29 cellular contexts compared by ENCODE assay signal in the genomic region with DNA sequence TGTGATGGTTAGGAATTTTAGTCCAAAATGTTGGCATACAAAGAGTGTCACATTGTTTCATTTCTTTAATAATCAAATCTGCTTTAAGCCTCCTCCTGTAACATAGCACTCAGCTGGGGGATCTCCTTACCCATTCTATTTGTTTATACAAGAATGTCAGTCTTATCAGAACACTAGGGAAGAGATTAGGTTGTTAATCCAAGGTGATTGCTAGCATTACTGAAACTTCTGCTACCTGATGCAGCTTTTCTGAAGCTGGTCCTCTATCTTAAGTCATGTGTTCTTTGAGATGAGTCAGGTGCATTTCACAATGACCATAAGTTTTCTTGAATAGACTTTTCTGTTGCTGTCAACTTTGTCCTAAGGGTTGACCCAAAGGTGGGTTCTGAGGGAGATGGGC.
"Had no signal": no experiment of that assay in that cellular context is flagged by ENCODE, and none has a peak within 500 bp of the region (broad histone marks: within the 10 kb centered on the region; RNA-seq: fewer than 3 reads in every experiment).

No MANE protein-coding gene starts in this region.

- DNase-seq: activated CD4-positive, alpha-beta T cell treated with anti-CD3 and anti-CD28 coated beads, Interleukin-2, amount 10 ng/mL, durations not matched to agents 24 days and 14 days; activated CD4-positive, alpha-beta T cell treated with anti-CD3 and anti-CD28 coated beads, Interleukin-2, amount 50 U/mL, for 4 hours; activated CD8-positive, alpha-beta T cell treated with anti-CD3 and anti-CD28 coated beads for 36 hours; activated effector memory CD4-positive, alpha-beta T cell treated with anti-CD3 and anti-CD28 coated beads, Interleukin-2, amount 50 U/mL, for 16 hours; activated naive CD4-positive, alpha-beta T cell; activated naive CD4-positive, alpha-beta T cell treated with anti-CD3 and anti-CD28 coated beads, Interleukin-2, amount 50 U/mL, for 16 hours; activated naive CD8-positive, alpha-beta T cell treated with anti-CD3 and anti-CD28 coated beads for 36 hours; activated T-cell treated with anti-CD3 and anti-CD28 coated beads, Interleukin-2, amount 50 U/mL, for 1 hour; activated T-cell treated with anti-CD3 and anti-CD28 coated beads, Interleukin-2, amount 50 U/mL, for 72 hours; body of pancreas; central memory CD4-positive, alpha-beta T cell; MG63; NCI-H1092 treated with DMSO at 0.1 percent for 48 hours; NCI-H1417; NCI-H187 treated with DMSO at 0.1 percent for 48 hours; NCI-H2081; NCI-H2171 treated with DMSO at 0.1 percent for 48 hours; NCI-H2227 treated with DMSO at 0.1 percent for 48 hours; NCI-H446 treated with DMSO at 0.1 percent for 48 hours; NCI-H524; NCI-H69; NK-92 treated with Interleukin-12 subunit alpha and Interleukin-12 subunit beta, amount 100 ng/mL, for 24 hours; PC-3; Peyer's patch; RPMI8226; SHP77 treated with DMSO at 0.1 percent for 48 hours; SK-N-SH had no signal

- H3K27ac ChIP-seq: body of pancreas, Peyer's patch, SJSA1 had no signal

- H3K4me3 ChIP-seq: body of pancreas, K562, MG63, Peyer's patch, SJSA1 had no signal

- H3K9me2 ChIP-seq: SK-N-SH had no signal

- H3K4me2 ChIP-seq: SK-N-SH had no signal

- H3K27me3 ChIP-seq: body of pancreas, MG63, Peyer's patch, SJSA1 had no signal

- H3K9me3 ChIP-seq: body of pancreas, MG63, Peyer's patch, SJSA1, SK-N-SH had no signal

- H3K36me3 ChIP-seq: MG63, Peyer's patch, SJSA1 had no signal

- H3K9ac ChIP-seq: SK-N-SH had no signal

- H3K4me1 ChIP-seq: body of pancreas, Peyer's patch, SJSA1 had no signal
